In genomic region chrX:48992341-48992740, GRCh38 we compare ENCODE assay signal across 17 cellular contexts.
"Had no signal": no experiment of that assay in that cellular context is flagged by ENCODE, and none has a peak within 500 bp of the region (broad histone marks: within the 10 kb centered on the region; RNA-seq: fewer than 3 reads in every experiment).

No MANE protein-coding gene starts in this region.

- ATAC-seq: heart left ventricle; left lobe of liver; naive thymus-derived CD8-positive, alpha-beta T cell had no signal

- H3K4me3 Mint-ChIP-seq: endodermal cell; naive thymus-derived CD8-positive, alpha-beta T cell; neural progenitor cell had no signal

- H3K4me1 Mint-ChIP-seq: endodermal cell, neural progenitor cell had no signal

- H3K27me3 Mint-ChIP-seq: naive thymus-derived CD8-positive, alpha-beta T cell had no signal

- H3K27ac Mint-ChIP-seq: endodermal cell, neural progenitor cell had no signal

- DNase-seq: effector CD4-positive, alpha-beta T cell; endodermal cell; foreskin melanocyte; heart left ventricle; hypothalamus; islet precursor cell; mammary epithelial cell; naive thymus-derived CD8-positive, alpha-beta T cell; nucleus accumbens; small intestine; stimulated activated CD4-positive, alpha-beta T cell treated with anti-CD3 and anti-CD28 coated beads, Interleukin-12 subunit alpha, Interleukin-12 subunit beta, amount 100 ng/mL, for 4 hours; stimulated activated naive CD4-positive, alpha-beta T cell; stomach; substantia nigra; transverse colon had no signal
